ENCODE assay signal across 1 cellular context in the genomic region with DNA sequence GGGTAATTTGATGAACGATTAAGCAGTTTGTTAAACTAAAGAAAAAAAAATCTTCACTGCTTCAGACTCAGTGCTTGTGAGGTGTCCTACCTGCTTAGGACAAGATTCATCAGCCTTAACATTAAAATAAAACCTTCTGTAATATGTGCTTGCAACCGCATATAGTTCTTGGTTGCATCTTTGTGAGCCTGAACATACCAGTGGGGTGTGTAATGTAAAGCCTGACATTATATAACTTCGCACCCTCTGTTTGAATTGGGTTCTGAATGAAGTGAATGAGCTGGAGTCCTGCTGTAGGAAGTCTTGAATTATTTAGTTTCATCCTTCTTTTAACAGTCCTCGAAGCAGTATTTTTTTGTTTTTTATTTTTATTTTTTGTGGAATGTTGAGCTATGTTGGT.
TF ChIP-seq lines count a peak whose summit lies in the region.

No MANE protein-coding gene starts in this region.

TF ChIP-seq in IMR-90, 13 proteins besides CTCF, POLR2A, EP300 and RAD21 (continued from another document):
- TF ChIP-seq, protein P1, sequence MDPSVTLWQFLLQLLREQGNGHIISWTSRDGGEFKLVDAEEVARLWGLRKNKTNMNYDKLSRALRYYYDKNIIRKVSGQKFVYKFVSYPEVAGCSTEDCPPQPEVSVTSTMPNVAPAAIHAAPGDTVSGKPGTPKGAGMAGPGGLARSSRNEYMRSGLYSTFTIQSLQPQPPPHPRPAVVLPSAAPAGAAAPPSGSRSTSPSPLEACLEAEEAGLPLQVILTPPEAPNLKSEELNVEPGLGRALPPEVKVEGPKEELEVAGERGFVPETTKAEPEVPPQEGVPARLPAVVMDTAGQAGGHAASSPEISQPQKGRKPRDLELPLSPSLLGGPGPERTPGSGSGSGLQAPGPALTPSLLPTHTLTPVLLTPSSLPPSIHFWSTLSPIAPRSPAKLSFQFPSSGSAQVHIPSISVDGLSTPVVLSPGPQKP (IDR thresholded peaks at IDR 0.05; ENCODE audit: borderline replicate concordance, low read depth, low read length): no peak
- TF ChIP-seq CEBPB (IDR thresholded peaks at IDR 0.05; ENCODE audit: low read depth, low read length): no peak
- no peak for TF ChIP-seq SMC3 (IDR thresholded peaks at IDR 0.05; ENCODE audit: low read depth, low read length)
- TF ChIP-seq NFE2L2 (IDR thresholded peaks at IDR 0.05; ENCODE audit: low read depth, low read length): no peak
